9 cellular contexts compared by ENCODE assay signal in the genomic region with DNA sequence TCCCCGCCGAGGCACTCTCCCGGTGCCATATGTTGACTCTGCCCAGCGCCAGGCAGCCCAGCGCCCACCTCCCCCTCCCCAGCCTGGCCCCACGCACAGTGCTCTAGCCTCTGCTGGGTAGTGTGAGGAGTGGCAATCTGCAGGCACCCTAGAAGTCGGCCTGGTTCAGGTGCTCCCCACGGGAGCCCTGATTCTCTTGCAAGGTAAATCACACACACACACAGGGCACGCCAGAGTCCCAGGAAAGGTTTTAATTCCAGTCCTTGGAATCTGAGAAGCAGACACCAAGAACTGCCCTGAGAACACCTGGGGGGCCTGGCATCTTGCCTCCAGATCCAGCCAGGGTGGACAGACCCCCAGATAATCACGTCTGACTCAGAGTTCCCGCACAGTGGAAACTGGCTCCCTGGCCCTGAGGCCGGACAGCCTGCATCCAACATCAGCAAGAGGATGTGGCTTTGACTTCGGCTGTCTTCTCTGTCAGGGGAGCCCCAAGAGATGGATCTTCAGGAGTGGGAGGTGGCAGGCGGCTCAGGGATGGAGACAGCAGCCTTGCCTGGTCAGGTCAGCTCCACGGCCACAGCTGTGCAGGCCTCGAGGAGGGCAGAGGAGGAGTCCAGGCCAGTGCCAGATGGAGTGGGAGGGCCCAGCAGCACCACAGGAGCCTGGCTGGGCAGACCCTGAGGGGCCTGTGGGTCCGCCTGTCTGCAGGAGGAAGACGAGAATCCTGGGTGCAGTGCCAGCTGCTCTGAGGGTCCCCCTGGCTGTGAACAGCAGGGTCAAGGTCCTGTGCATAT. TPM values are rescaled to one million over a fixed set of nuclear protein-coding genes. Genes with fewer than 3 reads are reported as not detected.
DNase-seq lines count a peak whose midpoint lies in the region; ATAC-seq, FAIRE-seq and TF ChIP-seq lines count a peak whose summit lies in the region.
"Had no signal": no experiment of that assay in that cellular context is flagged by ENCODE, and none has a peak within 500 bp of the region (broad histone marks: within the 10 kb centered on the region; RNA-seq: fewer than 3 reads in every experiment).

No MANE protein-coding gene starts in this region.

- intact Hi-C loops in Right ventricle myocardium inferior (cut with DNase I) (loop anchor here (5.0 kb wide), 1 partner anchor 115 kb away; no protein-coding TSS in a partner anchor), kidney (cut with DNase I) (no loop called here)

- ATAC-seq in Right ventricle myocardium inferior, result no peak

- H3K36me3 ChIP-seq in right atrium auricular region (peaks cover 35% of the 10 kb centered on the region), kidney (ENCODE audit: control insufficient read depth in 1 of 2, insufficient read depth in 2 of 2, low read length in 2 of 2) (peaks cover 20 to 22% of the 10 kb centered on the region in 2 donors)

- FAIRE-seq in kidney (lab: Jason Lieb, UNC) (no peak), urothelium cell line (lab: Jason Lieb, UNC) (peak; percentile 76)

- H3K9ac ChIP-seq in kidney (ENCODE audit: low read length in 2 of 2), result no peak overlapping the region

- TF ChIP-seq CTCF in right atrium auricular region (IDR thresholded peaks at IDR 0.05) (no peak), kidney (IDR thresholded peaks at IDR 0.05; ENCODE audit: borderline replicate concordance, extremely low read depth, insufficient read depth) (no peak)

- H3K9me3 ChIP-seq in right atrium auricular region (no peaks in the 10 kb centered on the region), kidney (ENCODE audit: control insufficient read depth in 1 of 2, low read length in 2 of 2) (no peaks in the 10 kb centered on the region)

- H3K27me3 ChIP-seq in right atrium auricular region, result no peaks in the 10 kb centered on the region

- H3K27ac ChIP-seq in right atrium auricular region (no peak overlapping the region), angular gyrus (ENCODE audit: low read depth, low read length) (peak overlapping the region; percentile 54), kidney (ENCODE audit: low read depth in 2 of 2, low read length in 2 of 2) (no peak overlapping the region)

- DNase-seq in Right ventricle myocardium inferior (ENCODE audit: missing footprints), result peak; percentile 56
- DNase-seq in right atrium auricular region (ENCODE audit: low spot score), result no peak
- DNase-seq in kidney, result peak; percentile 72
- no peak for DNase-seq in urothelium cell line (ENCODE audit: low spot score)
- no peak for DNase-seq in stimulated activated CD4-positive, alpha-beta T cell treated with anti-CD3 and anti-CD28 coated beads, Interleukin-4, amount 100 ng/mL, for 4 hours
- DNase-seq in dedifferentiated amniotic fluid mesenchymal stem cell (ENCODE audit: extremely low spot score), result no peak
- DNase-seq in activated CD4-positive, CD25-positive, alpha-beta regulatory T cell treated with anti-CD3 and anti-CD28 coated beads, Interleukin-2, amount 50 U/mL, for 72 hours, result no peak
- DNase-seq: NCI-H748 treated with DMSO at 0.1 percent for 48 hours had no signal

- H3K4me3 ChIP-seq in right atrium auricular region (no peak overlapping the region), kidney (ENCODE audit: low read length in 2 of 2) (no peak overlapping the region)

- peaks cover 0 to 24% of the 10 kb centered on the region in 2 donors for H3K4me1 ChIP-seq in right atrium auricular region
- H3K4me1 ChIP-seq in kidney (ENCODE audit: control insufficient read depth in 1 of 2, insufficient read depth in 1 of 2, low read depth in 1 of 2, low read length in 2 of 2), result peaks cover 0 to 8% of the 10 kb centered on the region in 2 donors

RNA-seq across cellular contexts. Expression of gene RIN1, which starts 1.1 kb away (rescaled TPM):
- 1.6 TPM for total RNA-seq in Right ventricle myocardium inferior
- total RNA-seq in right atrium auricular region, result 1 to 10 TPM; 1.0 to 5.9 TPM
- total RNA-seq in kidney, result 9.2 TPM
- polyA plus RNA-seq in kidney (ENCODE audit: insufficient read depth, low read depth, low replicate concordance), result 2.3 TPM

RNA-seq across cellular contexts. Expression of gene BRMS1, which starts 7.6 kb away (rescaled TPM):
- total RNA-seq in Right ventricle myocardium inferior, result 14.6 TPM
- 10 to 100 TPM; 19.2 to 33.3 TPM for total RNA-seq in right atrium auricular region
- 32.8 TPM for total RNA-seq in kidney
- polyA plus RNA-seq in kidney (ENCODE audit: insufficient read depth, low read depth, low replicate concordance), result 69.7 TPM

RNA-seq across cellular contexts. Expression of gene B4GAT1, which starts 10.1 kb away (rescaled TPM):
- total RNA-seq in Right ventricle myocardium inferior (49.0 TPM), right atrium auricular region (10 to 100 TPM; 61.1 to 64.3 TPM), kidney (21.7 TPM)
- 59.9 TPM for polyA plus RNA-seq in kidney (ENCODE audit: insufficient read depth, low read depth, low replicate concordance)

RNA-seq across cellular contexts. Expression of gene CD248, which starts 20.5 kb away (rescaled TPM):
- total RNA-seq in Right ventricle myocardium inferior, result 26.7 TPM
- total RNA-seq in right atrium auricular region, result 10 to 100 TPM in 1 of 2 donors, 1 to 10 TPM in 1; 7.6 to 10.7 TPM
- total RNA-seq in kidney, result 22.9 TPM
- 14.8 TPM for polyA plus RNA-seq in kidney (ENCODE audit: insufficient read depth, low read depth, low replicate concordance)

RNA-seq across cellular contexts. Expression of gene SLC29A2, which starts 34.3 kb away (rescaled TPM):
- total RNA-seq in Right ventricle myocardium inferior (16.8 TPM), right atrium auricular region (10 to 100 TPM; 16.9 to 19.9 TPM), kidney (10.4 TPM)
- polyA plus RNA-seq in kidney (ENCODE audit: insufficient read depth, low read depth, low replicate concordance), result 17.5 TPM

Comparison
In these comparisons a context has a peak if more than half of its experiments do, and no peak if none do; other contexts are left out.
1. DNase-seq: peak in Right ventricle myocardium inferior (single experiment) and kidney (single experiment); none in right atrium auricular region (single experiment), urothelium cell line (single experiment), stimulated activated CD4-positive, alpha-beta T cell treated with anti-CD3 and anti-CD28 coated beads, Interleukin-4, amount 100 ng/mL, for 4 hours (0 of 2), dedifferentiated amniotic fluid mesenchymal stem cell (single experiment) and activated CD4-positive, CD25-positive, alpha-beta regulatory T cell treated with anti-CD3 and anti-CD28 coated beads, Interleukin-2, amount 50 U/mL, for 72 hours (single experiment).